ENCODE assay signal across 8 cellular contexts in the genomic region with DNA sequence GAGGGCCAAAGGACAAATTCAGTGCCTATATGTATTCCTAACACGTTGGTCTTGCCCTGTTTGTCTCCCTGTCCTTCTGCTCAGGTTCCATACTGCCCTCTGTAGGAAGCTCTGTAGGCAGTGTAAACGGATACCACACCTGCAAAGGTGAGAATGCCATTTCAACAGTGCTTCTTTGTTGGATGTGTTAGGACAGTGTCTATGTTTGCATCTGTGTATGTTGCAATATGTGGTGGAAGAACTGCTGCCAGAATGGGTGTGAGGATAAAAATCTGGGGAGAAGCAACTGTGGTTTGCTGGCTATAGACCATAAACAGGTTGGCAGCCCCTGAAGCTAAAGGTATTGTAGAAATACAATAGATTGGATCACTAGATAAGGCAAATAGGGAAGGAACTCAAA.
DNase-seq lines count a peak whose midpoint lies in the region; ATAC-seq and TF ChIP-seq lines count a peak whose summit lies in the region.

No MANE protein-coding gene starts in this region.

- H3K4me3 ChIP-seq in fibroblast of pulmonary artery (replicated peaks; ENCODE audit: low read depth, low read length): no peak overlapping the region

- in situ Hi-C loops in GM13976 (cut with MboI; ENCODE audit: low sequenced_read_pairs, unreplicated experiment): no loop called here

- ATAC-seq in GM21717 (IDR thresholded peaks at IDR 0.05; ENCODE audit: unreplicated experiment): no peak

- DNase-seq in NCI-H69 (lab: John Stamatoyannopoulos, UW) (peak; percentile 49), fibroblast of pulmonary artery (ENCODE audit: low read depth) (no peak), GM13976 (ENCODE audit: low spot score) (no peak), epidermal melanocyte (ENCODE audit: insufficient read length, low spot score) (no peak)
- no peak for DNase-seq in stimulated activated CD4-positive, alpha-beta T cell treated with anti-CD3 and anti-CD28 coated beads, Interleukin-12 subunit alpha, Interleukin-12 subunit beta, amount 100 ng/mL, for 4 hours

- no peak overlapping the region for H3K27ac ChIP-seq in 22Rv1

- TF ChIP-seq CTCF in 22Rv1 (IDR thresholded peaks at IDR 0.05) (peak; percentile 88), GM12872 (IDR thresholded peaks at IDR 0.05; ENCODE audit: insufficient read depth, low read depth, low read length) (peak; percentile 59), fibroblast of pulmonary artery (IDR thresholded peaks at IDR 0.05; ENCODE audit: low read length, missing control alignments) (peak; percentile 49), GM13976 (IDR thresholded peaks at IDR 0.05; ENCODE audit: borderline replicate concordance, control extremely low read depth, extremely low read depth, insufficient read depth, missing control alignments) (no peak)
